3 cellular contexts compared by ENCODE assay signal in genomic region chr18:37676276-37676675, GRCh38.
"Had no signal": no experiment of that assay in that cellular context is flagged by ENCODE, and none has a peak within 500 bp of the region (broad histone marks: within the 10 kb centered on the region; RNA-seq: fewer than 3 reads in every experiment).

No MANE protein-coding gene starts in this region.

- ATAC-seq: GM12878 had no signal

- DNase-seq: GDM1, GF-D8 had no signal
